ENCODE assay signal across 15 cellular contexts in the genomic region with DNA sequence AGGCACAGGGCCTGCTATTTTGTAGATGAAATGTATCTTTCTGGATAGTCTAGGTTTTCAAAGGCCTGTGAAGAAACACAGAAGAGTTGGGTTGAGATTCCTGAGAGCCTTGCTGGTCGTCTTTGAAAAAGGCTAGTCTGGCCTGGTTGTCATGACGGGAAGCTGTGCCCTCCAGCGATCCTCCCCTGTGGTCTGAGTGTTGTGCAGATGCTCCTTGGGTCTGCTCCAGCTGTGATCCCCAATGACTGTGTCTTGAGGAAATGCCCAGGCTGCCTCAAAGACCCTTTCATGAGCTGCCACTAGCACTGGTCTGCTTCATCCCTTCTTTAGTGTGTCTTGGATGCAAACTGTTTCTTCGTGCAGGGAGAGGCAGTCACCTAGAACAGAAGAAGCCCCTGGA.
DNase-seq lines count a peak whose midpoint lies in the region; ATAC-seq and TF ChIP-seq lines count a peak whose summit lies in the region.
"Had no signal": no experiment of that assay in that cellular context is flagged by ENCODE, and none has a peak within 500 bp of the region (broad histone marks: within the 10 kb centered on the region; RNA-seq: fewer than 3 reads in every experiment).

No MANE protein-coding gene starts in this region.

- H3K9me2 ChIP-seq in hepatocyte (replicated peaks; ENCODE audit: insufficient read depth): no peaks in the 10 kb centered on the region

- DNase-seq in NT2/D1 (ENCODE audit: low read depth, low spot score): peak; percentile 11
- DNase-seq in foreskin melanocyte: peak; percentile 7
- peak; percentile 60 for DNase-seq in islet precursor cell
- DNase-seq in hepatocyte (ENCODE audit: low spot score): no peak
- no peak for DNase-seq in A172 (ENCODE audit: low spot score)
- no peak for DNase-seq in G401 (ENCODE audit: low spot score)
- DNase-seq in naive thymus-derived CD8-positive, alpha-beta T cell: no peak
- DNase-seq: AML-193; Caco-2; CD8-positive, alpha-beta memory T cell; DND-41; GOT3 had no signal

- H3K4me1 ChIP-seq in NT2/D1 (ENCODE audit: insufficient read depth, insufficient read length) (no peaks in the 10 kb centered on the region), hepatocyte (ENCODE audit: insufficient read depth) (no peaks in the 10 kb centered on the region)
- H3K4me1 ChIP-seq: BLaER1, Caco-2, HAP-1 had no signal

- 65% methylated on average over 4 of the region's 4 CpGs for WGBS in hepatocyte (ENCODE audit: low lambda C conversion rate, missing lambda C conversion rate)

- no peaks in the 10 kb centered on the region for H3K36me3 ChIP-seq in NT2/D1 (ENCODE audit: insufficient read depth, insufficient read length, low read length)
- no peaks in the 10 kb centered on the region for H3K36me3 ChIP-seq in hepatocyte (replicated peaks; ENCODE audit: insufficient read depth, low read depth)
- H3K36me3 ChIP-seq: BLaER1, HAP-1 had no signal

- no peaks in the 10 kb centered on the region for H4K20me1 ChIP-seq in hepatocyte (ENCODE audit: insufficient read depth, poor library complexity, severe bottlenecking)
- H4K20me1 ChIP-seq: BLaER1 had no signal

- H3K9me3 ChIP-seq in NT2/D1 (ENCODE audit: insufficient read depth, low read length) (no peaks in the 10 kb centered on the region), hepatocyte (ENCODE audit: low read depth) (no peaks in the 10 kb centered on the region)
- H3K9me3 ChIP-seq: BLaER1, Caco-2, HAP-1 had no signal

- H3K9me3 Mint-ChIP-seq in naive thymus-derived CD8-positive, alpha-beta T cell: peaks cover 0 to 19% (median 5%) of the 10 kb centered on the region in 9 donors

- H3K27ac ChIP-seq in hepatocyte: no peak overlapping the region
- H3K27ac ChIP-seq: BLaER1 had no signal

- H3K4me2 ChIP-seq in hepatocyte: no peak overlapping the region
- H3K4me2 ChIP-seq: BLaER1 had no signal

- H2AFZ ChIP-seq in hepatocyte: no peak overlapping the region

- no peak overlapping the region for H3K27ac Mint-ChIP-seq in naive thymus-derived CD8-positive, alpha-beta T cell
- H3K27ac Mint-ChIP-seq: CD8-positive, alpha-beta memory T cell had no signal

- no peak overlapping the region for H3K4me3 Mint-ChIP-seq in naive thymus-derived CD8-positive, alpha-beta T cell
- H3K4me3 Mint-ChIP-seq: CD8-positive, alpha-beta memory T cell had no signal

- POLR2A ChIA-PET in naive thymus-derived CD8-positive, alpha-beta T cell (lab: Charles Lee): no interaction called here

- H3K27me3 ChIP-seq in NT2/D1 (ENCODE audit: insufficient read depth, insufficient read length) (no peaks in the 10 kb centered on the region), hepatocyte (no peaks in the 10 kb centered on the region)
- H3K27me3 ChIP-seq: BLaER1 had no signal

- H3K9ac ChIP-seq in NT2/D1 (ENCODE audit: insufficient read length, low read depth): no peak overlapping the region
- H3K9ac ChIP-seq: BLaER1 had no signal

- no peaks in the 10 kb centered on the region for H3K4me1 Mint-ChIP-seq in naive thymus-derived CD8-positive, alpha-beta T cell
- H3K4me1 Mint-ChIP-seq: CD8-positive, alpha-beta memory T cell had no signal

- no peaks in the 10 kb centered on the region for H3K79me2 ChIP-seq in hepatocyte

- H3K27me3 Mint-ChIP-seq in naive thymus-derived CD8-positive, alpha-beta T cell: no peaks in the 10 kb centered on the region
- H3K27me3 Mint-ChIP-seq: CD8-positive, alpha-beta memory T cell had no signal

- in situ Hi-C loops in G401 (cut with HindIII; ENCODE audit: low sequenced_read_pairs): no loop called here

- no peak overlapping the region for H3K4me3 ChIP-seq in NT2/D1 (ENCODE audit: insufficient read length, low read depth)
- no peak overlapping the region for H3K4me3 ChIP-seq in hepatocyte
- H3K4me3 ChIP-seq: BLaER1, HAP-1 had no signal

- H3K36me3 Mint-ChIP-seq in naive thymus-derived CD8-positive, alpha-beta T cell: no peaks in the 10 kb centered on the region
- H3K36me3 Mint-ChIP-seq: CD8-positive, alpha-beta memory T cell had no signal

- no peak for TF ChIP-seq CTCF in hepatocyte (IDR thresholded peaks at IDR 0.05; ENCODE audit: poor library complexity)

- no peak for ATAC-seq in naive thymus-derived CD8-positive, alpha-beta T cell
- ATAC-seq: HepG2 had no signal

Comparison
In these comparisons a context has a peak if more than half of its experiments do, and no peak if none do; other contexts are left out.
1. DNase-seq: peak in NT2/D1 (single experiment), foreskin melanocyte (single experiment) and islet precursor cell (single experiment); none in hepatocyte (single experiment), A172 (single experiment), G401 (single experiment) and naive thymus-derived CD8-positive, alpha-beta T cell (0 of 10).